In the genomic region with DNA sequence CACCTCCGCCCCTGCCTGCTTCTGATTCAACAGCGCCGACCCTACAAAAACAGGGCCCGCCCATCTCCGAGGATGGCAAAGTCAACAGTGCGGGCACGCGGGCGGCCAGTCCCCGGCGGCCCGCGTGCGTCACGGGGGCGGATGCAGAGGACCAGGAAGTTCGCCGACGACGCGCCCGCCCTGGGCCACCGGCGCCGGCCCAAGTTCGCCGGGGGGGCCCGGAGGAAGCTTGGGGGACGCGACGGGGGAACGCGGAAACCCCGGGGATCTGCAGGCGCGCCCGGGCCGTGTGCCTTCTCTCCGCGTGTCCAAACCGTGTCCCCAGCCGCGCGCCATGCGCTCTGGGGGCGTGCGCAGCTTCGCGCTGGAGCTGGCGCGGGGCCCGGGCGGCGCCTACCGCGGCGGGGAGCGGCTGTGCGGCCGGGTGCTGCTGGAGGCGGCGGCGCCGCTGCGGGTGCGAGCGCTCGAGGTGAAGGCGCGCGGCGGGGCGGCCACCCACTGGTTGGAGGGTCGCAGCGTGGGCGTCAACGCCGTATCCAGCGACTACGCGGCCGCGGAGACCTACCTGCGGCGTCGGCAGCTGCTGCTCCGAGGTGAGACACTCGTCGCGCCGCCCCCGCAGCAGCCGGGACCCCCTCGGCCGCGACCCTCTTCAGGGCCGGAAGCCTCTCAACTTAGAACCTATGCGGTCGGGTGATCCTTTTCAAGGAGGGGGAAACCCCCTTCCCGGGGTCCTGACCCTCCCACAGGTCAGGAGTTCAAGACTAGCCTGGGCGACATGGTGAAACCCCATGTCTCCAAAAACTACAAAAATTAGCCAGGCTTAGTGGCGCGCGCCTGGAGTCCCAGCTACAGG, we compare ENCODE assay signal across 8 cellular contexts. TPM values are rescaled to one million over a fixed set of nuclear protein-coding genes. Genes with fewer than 3 reads are reported as not detected.
DNase-seq lines count a peak whose midpoint lies in the region; ATAC-seq and TF ChIP-seq lines count a peak whose summit lies in the region.

No MANE protein-coding gene starts in this region.

- peak in 1 of 2 donors; percentile 48 for TF ChIP-seq POLR2A in vagina (IDR thresholded peaks at IDR 0.05)

- peak overlapping the region; percentile 86 for H3K4me3 ChIP-seq in MG63
- peak overlapping the region; percentile 76 for H3K4me3 ChIP-seq in rectal smooth muscle tissue (ENCODE audit: low read length)
- H3K4me3 ChIP-seq in vagina: peak overlapping the region; percentile 70 to 74

- H3K4me1 ChIP-seq in rectal smooth muscle tissue (ENCODE audit: control insufficient read depth, insufficient read depth, low read length) (no peaks in the 10 kb centered on the region), vagina (peaks cover 29% of the 10 kb centered on the region)

- intact Hi-C loops in left ventricle myocardium superior (cut with micrococcal nuclease) (no loop called here), vagina (cut with DNase I) (no loop called here)

- TF ChIP-seq CTCF in vagina (IDR thresholded peaks at IDR 0.05): no peak

- H3K36me3 ChIP-seq in MG63 (no peaks in the 10 kb centered on the region; the same call in none of the 2 replicates), rectal smooth muscle tissue (ENCODE audit: control insufficient read depth, insufficient read depth, low read length) (no peaks in the 10 kb centered on the region), vagina (no peaks in the 10 kb centered on the region)

- peak overlapping the region; percentile 22 for H3K9ac ChIP-seq in rectal smooth muscle tissue (ENCODE audit: low read length)

- H3K27me3 ChIP-seq in MG63: no peaks in the 10 kb centered on the region; the same call in 1 of the 2 replicates
- H3K27me3 ChIP-seq in rectal smooth muscle tissue (ENCODE audit: control insufficient read depth, insufficient read depth, low read length): no peaks in the 10 kb centered on the region
- H3K27me3 ChIP-seq in vagina: no peaks in the 10 kb centered on the region

- DNase-seq in DMS153 (lab: John Stamatoyannopoulos, UW): peak; percentile 80
- DNase-seq in MG63: peak; percentile 96
- DNase-seq in T-helper 1 cell: peak; percentile 89 to 96 (median 94)
- peak; percentile 69 for DNase-seq in amniotic stem cell (lab: John Stamatoyannopoulos, UW)
- peak; percentile 93 for DNase-seq in left ventricle myocardium superior
- DNase-seq in vagina (ENCODE audit: extremely low spot score in 2 of 2): peak in 1 of 2 donors; percentile 92

- ATAC-seq in GM21576 (IDR thresholded peaks at IDR 0.05; ENCODE audit: unreplicated experiment) (peak; percentile 65), left ventricle myocardium superior (peak; percentile 89)

- no peaks in the 10 kb centered on the region for H3K9me3 ChIP-seq in MG63
- no peaks in the 10 kb centered on the region for H3K9me3 ChIP-seq in vagina

- H3K27ac ChIP-seq in rectal smooth muscle tissue (ENCODE audit: low read depth, low read length): peak overlapping the region; percentile 79
- H3K27ac ChIP-seq in vagina: peak overlapping the region; percentile 90

RNA-seq across cellular contexts. Expression of gene ARRDC2, which starts 6.8 kb away (rescaled TPM):
- 13.4 and 20.5 TPM in 2 replicates for total RNA-seq in MG63 (2014; rRNA removed; shearing (Covaris generic); ENCODE audit: low replicate concordance)
- total RNA-seq in left ventricle myocardium superior: 17.9 TPM
- 54.5 TPM for total RNA-seq in vagina

RNA-seq across cellular contexts. Expression of gene KCNN1, which starts 34.3 kb away (rescaled TPM):
- not detected in 2 replicates for total RNA-seq in MG63 (2014; rRNA removed; shearing (Covaris generic); ENCODE audit: low replicate concordance)
- total RNA-seq in left ventricle myocardium superior: not detected
- total RNA-seq in vagina: 1.5 TPM
